In the genomic region with DNA sequence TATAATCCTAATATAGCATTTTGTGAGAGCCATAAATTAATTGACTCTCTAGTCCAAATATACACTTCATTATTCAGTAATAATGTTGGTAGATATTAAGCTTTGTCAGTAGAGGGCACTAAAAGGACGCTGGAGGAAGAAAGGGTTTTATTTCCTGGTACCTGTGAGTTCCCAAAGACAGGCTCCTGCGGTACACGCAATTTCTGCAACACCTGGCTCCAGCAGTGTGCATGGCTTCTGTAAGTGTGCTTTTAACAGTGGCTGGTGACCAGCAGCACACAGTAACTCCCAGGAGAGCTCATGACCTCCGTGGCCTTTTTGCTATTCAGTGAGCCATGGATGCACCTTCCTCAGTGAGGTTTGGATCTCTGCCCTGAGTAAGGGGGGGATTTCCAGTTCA, we compare ENCODE assay signal across 9 cellular contexts.
DNase-seq lines count a peak whose midpoint lies in the region; ATAC-seq and TF ChIP-seq lines count a peak whose summit lies in the region.
"Had no signal": no experiment of that assay in that cellular context is flagged by ENCODE, and none has a peak within 500 bp of the region (broad histone marks: within the 10 kb centered on the region; RNA-seq: fewer than 3 reads in every experiment).

No MANE protein-coding gene starts in this region.

- peaks cover 0 to 9% (median 0%) of the 10 kb centered on the region in 5 experiments for H3K9me3 Mint-ChIP-seq in brain
- H3K9me3 Mint-ChIP-seq: IgD-negative memory B cell had no signal

- POLR2A ChIA-PET in AG04450 (lab: Yijun Ruan, JAX), result no interaction called here

- H3K27me3 ChIP-seq in AG04450 (ENCODE audit: control insufficient read depth, insufficient read depth, low read length) (no peaks in the 10 kb centered on the region), ovary (no peaks in the 10 kb centered on the region)

- CTCF ChIA-PET in AG04450 (lab: Charles Lee), result interaction anchor here (0.8 to 1.1 kb wide), 2 partner anchors 27 to 553 kb away, joined by 3 to 4 read pairs; no protein-coding TSS in a partner anchor

- H3K9me3 ChIP-seq in AG04450 (ENCODE audit: control insufficient read depth, insufficient read depth, low read length) (no peaks in the 10 kb centered on the region), ovary (no peaks in the 10 kb centered on the region)

- peaks cover 7% of the 10 kb centered on the region for H3K27me3 Mint-ChIP-seq in brain
- H3K27me3 Mint-ChIP-seq: IgD-negative memory B cell had no signal

- ATAC-seq in GM18499 (IDR thresholded peaks at IDR 0.05; ENCODE audit: insufficient read depth, unreplicated experiment) (peak; percentile 79), HG02678 (IDR thresholded peaks at IDR 0.05; ENCODE audit: unreplicated experiment) (peak; percentile 92)

- H3K4me1 ChIP-seq in ovary (ENCODE audit: insufficient read depth), result no peaks in the 10 kb centered on the region

- intact Hi-C loops in ovary (cut with DNase I), result no loop called here

- H3K4me3 ChIP-seq in AG04450 (ENCODE audit: low read depth, low read length), result no peak overlapping the region
- no peak overlapping the region for H3K4me3 ChIP-seq in ovary

- no peak for DNase-seq in AG04450 (ENCODE audit: low read depth, low spot score)
- peak; percentile 15 for DNase-seq in NCI-H1105 (lab: John Stamatoyannopoulos, UW)
- DNase-seq in myocyte (ENCODE audit: low read depth), result peak; percentile 8
- DNase-seq in occipital lobe (lab: John Stamatoyannopoulos, UW), result no peak
- no peak for DNase-seq in ovary

- TF ChIP-seq CTCF in AG04450 (IDR thresholded peaks at IDR 0.05; ENCODE audit: low read depth, low read length) (peak; percentile 49), brain (conservative IDR thresholded peaks at IDR 0.05) (peak; percentile 50 to 71), ovary (IDR thresholded peaks at IDR 0.05) (no peak)

- no peaks in the 10 kb centered on the region for H3K4me1 Mint-ChIP-seq in brain
- H3K4me1 Mint-ChIP-seq: IgD-negative memory B cell had no signal

- H3K36me3 Mint-ChIP-seq in brain, result no peaks in the 10 kb centered on the region
- H3K36me3 Mint-ChIP-seq: IgD-negative memory B cell had no signal

- H3K4me3 Mint-ChIP-seq in brain, result no peak overlapping the region
- H3K4me3 Mint-ChIP-seq: IgD-negative memory B cell had no signal

- TF ChIP-seq EP300 in ovary (IDR thresholded peaks at IDR 0.05), result no peak

- no peaks in the 10 kb centered on the region for H3K36me3 ChIP-seq in ovary

- H3K27ac ChIP-seq in AG04450 (ENCODE audit: low read depth, low read length) (no peak overlapping the region), ovary (no peak overlapping the region)

- TF ChIP-seq POLR2A in ovary (IDR thresholded peaks at IDR 0.05), result no peak

- no peak overlapping the region for H3K27ac Mint-ChIP-seq in brain
- H3K27ac Mint-ChIP-seq: IgD-negative memory B cell had no signal

- 22 to 25% (median 22%) methylated on average over 4 of the region's 4 CpGs for WGBS in ovary, 3 donors

Comparison
In these comparisons a context has a peak if more than half of its experiments do, and no peak if none do; other contexts are left out.
1. DNase-seq: peak in NCI-H1105 (single experiment) and myocyte (single experiment); none in AG04450 (single experiment), occipital lobe (single experiment) and ovary (0 of 5).
2. CTCF ChIP-seq: peak in AG04450 (single experiment) and brain (2 of 2); none in ovary (0 of 3).